ENCODE assay signal across 8 cellular contexts in genomic region chr15:38690737-38691332, GRCh38.
DNase-seq lines count a peak whose midpoint lies in the region; ATAC-seq and TF ChIP-seq lines count a peak whose summit lies in the region.

No MANE protein-coding gene starts in this region.

- peak; percentile 49 for DNase-seq in GM10248 (ENCODE audit: extremely low spot score)
- DNase-seq in NCI-H526 treated with DMSO at 0.1 percent for 48 hours (lab: John Stamatoyannopoulos, UW): peak; percentile 25
- DNase-seq in activated CD4-positive, alpha-beta T cell treated with anti-CD3 and anti-CD28 coated beads, Interleukin-2, amount 50 U/mL, for 4 hours: peak; percentile 78 to 81
- DNase-seq in dorsolateral prefrontal cortex: peak in 9 of 10 donors; percentile 26 to 81 (median 68)
- peak; percentile 74 to 77 for DNase-seq in lung microvascular endothelial cell (ENCODE audit: low read depth in 2 of 2)
- peak; percentile 55 to 68 for DNase-seq in stimulated activated CD8-positive, alpha-beta memory T cell treated with anti-CD3 and anti-CD28 coated beads, Interleukin-2, amount 100 ng/mL, for 48 hours (ENCODE audit: low read depth in 2 of 2)

- TF ChIP-seq CTCF in GM10248 (IDR thresholded peaks at IDR 0.05; ENCODE audit: control extremely low read depth, extremely low read depth, low read depth, missing control alignments) (peak; percentile 77), dorsolateral prefrontal cortex (IDR thresholded peaks at IDR 0.05 in 54 of 56, conservative IDR thresholded peaks at IDR 0.05 in 2 of 56; ENCODE audit: low read depth in 1 of 56, partially characterized antibody in 56 of 56) (peak; percentile 68 to 95 (median 86))

- ATAC-seq in HG02798 (IDR thresholded peaks at IDR 0.05; ENCODE audit: poor library complexity, unreplicated experiment): peak; percentile 61
- ATAC-seq in HG03457 (IDR thresholded peaks at IDR 0.05; ENCODE audit: unreplicated experiment): no peak

- CTCF ChIA-PET in GM10248 (lab: Yijun Ruan, JAX): interaction anchor here (0.7 to 11.1 kb wide), 68 partner anchors 8 to 1406 kb away, joined by 3 to 195 read pairs (median 6); partner anchors contain the start of genes FAM98B and RASGRP1

- intact Hi-C loops in dorsolateral prefrontal cortex (cut with DNase I): loop anchor here (10.0 kb wide), 1 partner anchor 246 kb away; no protein-coding TSS in a partner anchor

- H3K27ac ChIP-seq in dorsolateral prefrontal cortex: peak overlapping the region in 2 of 59 donors; percentile 17 to 26

- POLR2A ChIA-PET in GM10248 (lab: Yijun Ruan, JAX): interaction anchor here (0.6 to 1.6 kb wide), 3 partner anchors 16 to 132 kb away, joined by 3 to 5 read pairs (median 4); partner anchors contain the start of gene RASGRP1

- no peaks in the 10 kb centered on the region for H3K27me3 ChIP-seq in dorsolateral prefrontal cortex

- no peak overlapping the region for H3K4me3 ChIP-seq in dorsolateral prefrontal cortex

Comparison
In these comparisons a context has a peak if more than half of its experiments do, and no peak if none do; other contexts are left out.
1. DNase-seq: peak in every context shown above with its lines; median percentile 80 in activated CD4-positive, alpha-beta T cell treated with anti-CD3 and anti-CD28 coated beads, Interleukin-2, amount 50 U/mL, for 4 hours; 76 in lung microvascular endothelial cell; 68 in dorsolateral prefrontal cortex; 62 in stimulated activated CD8-positive, alpha-beta memory T cell treated with anti-CD3 and anti-CD28 coated beads, Interleukin-2, amount 100 ng/mL, for 48 hours; 49 in GM10248; 25 in NCI-H526 treated with DMSO at 0.1 percent for 48 hours.